ENCODE assay signal across 8 cellular contexts in the genomic region with DNA sequence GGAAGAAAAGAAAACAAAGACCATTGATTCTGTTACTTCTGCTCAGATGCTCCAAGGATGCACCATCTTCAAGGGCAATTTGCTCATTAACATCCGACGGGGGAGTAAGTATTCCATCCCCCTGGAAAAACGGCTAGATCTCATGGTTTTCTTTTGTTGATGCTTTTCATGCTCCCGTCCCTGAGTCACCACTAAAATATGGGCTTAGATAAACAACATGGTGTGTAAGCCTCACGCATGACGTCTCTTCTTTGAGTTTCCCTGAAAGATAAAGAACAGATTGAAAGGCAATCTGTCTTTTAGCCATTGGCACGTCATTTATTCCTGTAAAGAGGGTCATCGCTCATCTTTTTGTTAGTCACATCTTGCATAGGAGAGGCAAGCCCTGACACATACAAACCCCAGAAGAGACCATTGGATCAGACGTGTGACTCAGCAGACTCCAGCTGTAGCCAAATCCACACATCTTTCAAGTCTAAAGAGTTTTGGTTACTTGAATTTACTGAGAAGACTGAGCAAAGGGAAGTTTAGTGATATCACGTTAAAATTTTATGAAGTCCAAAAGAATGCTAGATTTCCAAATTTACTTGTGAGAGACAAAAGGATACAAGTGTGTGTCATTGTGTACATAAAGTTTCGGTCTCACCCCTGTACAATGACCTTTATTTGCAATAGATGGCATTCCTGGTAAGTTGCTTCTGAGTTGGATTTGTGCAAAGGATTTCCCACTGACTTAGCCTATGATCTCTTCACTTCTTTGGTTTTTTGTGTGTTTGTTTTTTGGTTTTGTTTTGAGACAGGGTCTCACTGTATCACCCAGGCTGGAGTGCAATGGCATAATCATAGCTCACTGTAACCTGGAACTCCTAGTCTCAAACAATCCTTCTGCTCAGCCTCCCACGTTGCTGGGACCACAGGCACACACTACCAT.
DNase-seq lines count a peak whose midpoint lies in the region; ATAC-seq and TF ChIP-seq lines count a peak whose summit lies in the region.

No MANE protein-coding gene starts in this region.

- peak overlapping the region; percentile 35 for H3K27ac Mint-ChIP-seq in WTC11
- H3K27ac Mint-ChIP-seq in activated CD8-positive, alpha-beta T cell treated with anti-CD3 and anti-CD28 coated beads, Interleukin-2, amount 10 ng/mL, durations not matched to agents 7 days and 5 days = no peak overlapping the region

- ATAC-seq in WTC11 (no peak), left ventricle myocardium superior (peak; percentile 81), GM18868 (IDR thresholded peaks at IDR 0.05; ENCODE audit: unreplicated experiment) (no peak)
- ATAC-seq in activated CD8-positive, alpha-beta T cell treated with anti-CD3 and anti-CD28 coated beads, Interleukin-2, amount 10 ng/mL, durations not matched to agents 7 days and 5 days = no peak

- H3K4me1 Mint-ChIP-seq in WTC11 = peaks cover 32% of the 10 kb centered on the region
- no peaks in the 10 kb centered on the region for H3K4me1 Mint-ChIP-seq in activated CD8-positive, alpha-beta T cell treated with anti-CD3 and anti-CD28 coated beads, Interleukin-2, amount 10 ng/mL, durations not matched to agents 7 days and 5 days (ENCODE audit: low read depth)

- H3K36me3 ChIP-seq in suprapubic skin = peaks cover 4% of the 10 kb centered on the region
- H3K36me3 ChIP-seq in testis (ENCODE audit: low read depth, missing control alignments) = no peaks in the 10 kb centered on the region

- peaks cover 25% of the 10 kb centered on the region for H3K36me3 Mint-ChIP-seq in WTC11
- H3K36me3 Mint-ChIP-seq in activated CD8-positive, alpha-beta T cell treated with anti-CD3 and anti-CD28 coated beads, Interleukin-2, amount 10 ng/mL, durations not matched to agents 7 days and 5 days (ENCODE audit: low read depth) = peaks cover 3% of the 10 kb centered on the region

- H3K9me3 ChIP-seq in suprapubic skin (no peaks in the 10 kb centered on the region), testis (no peaks in the 10 kb centered on the region)

- CTCF ChIA-PET in WTC11 (lab: Charles Lee) = no interaction called here
- CTCF ChIA-PET in activated CD8-positive, alpha-beta T cell treated with anti-CD3 and anti-CD28 coated beads, Interleukin-2, amount 10 ng/mL, durations not matched to agents 7 days and 5 days (lab: Charles Lee) = interaction anchor here (1.0 to 2.8 kb wide), 3 partner anchors 16 to 180 kb away, joined by 3 to 12 read pairs (median 5); no protein-coding TSS in a partner anchor

- H3K27me3 ChIP-seq in suprapubic skin (no peaks in the 10 kb centered on the region), testis (no peaks in the 10 kb centered on the region)

- H3K27ac ChIP-seq in suprapubic skin (peak overlapping the region; percentile 33), testis (no peak overlapping the region)

- POLR2A ChIA-PET in WTC11 (lab: Charles Lee) = no interaction called here
- POLR2A ChIA-PET in activated CD8-positive, alpha-beta T cell treated with anti-CD3 and anti-CD28 coated beads, Interleukin-2, amount 10 ng/mL, durations not matched to agents 7 days and 5 days (lab: Charles Lee) = no interaction called here

- H3K4me3 Mint-ChIP-seq in WTC11 = no peak overlapping the region
- H3K4me3 Mint-ChIP-seq in activated CD8-positive, alpha-beta T cell treated with anti-CD3 and anti-CD28 coated beads, Interleukin-2, amount 10 ng/mL, durations not matched to agents 7 days and 5 days = no peak overlapping the region

- TF ChIP-seq CTCF in WTC11 (IDR thresholded peaks at IDR 0.05) = no peak
- TF ChIP-seq CTCF in suprapubic skin (IDR thresholded peaks at IDR 0.05) = no peak
- TF ChIP-seq CTCF in testis (IDR thresholded peaks at IDR 0.05) = no peak

- H3K4me1 ChIP-seq in suprapubic skin (peaks cover 50% of the 10 kb centered on the region), testis (peaks cover 9% of the 10 kb centered on the region)

- no peak for TF ChIP-seq EP300 in suprapubic skin (IDR thresholded peaks at IDR 0.05)

- DNase-seq in HK-2 (ENCODE audit: unreplicated experiment) (peak; percentile 35), WTC11 (ENCODE audit: low spot score) (no peak), left ventricle myocardium superior (no peak), suprapubic skin (ENCODE audit: low spot score in 2 of 2) (no peak), GM19238 (ENCODE audit: insufficient read length, low spot score) (no peak), testis (no peak)
- no peak for DNase-seq in activated CD8-positive, alpha-beta T cell treated with anti-CD3 and anti-CD28 coated beads, Interleukin-2, amount 10 ng/mL, durations not matched to agents 7 days and 5 days

- H3K27me3 Mint-ChIP-seq in WTC11 (ENCODE audit: low read depth) = no peaks in the 10 kb centered on the region
- H3K27me3 Mint-ChIP-seq in activated CD8-positive, alpha-beta T cell treated with anti-CD3 and anti-CD28 coated beads, Interleukin-2, amount 10 ng/mL, durations not matched to agents 7 days and 5 days (ENCODE audit: low read depth) = no peaks in the 10 kb centered on the region

- WGBS in suprapubic skin = 48% methylated on average over 12 of the region's 12 CpGs
- WGBS in testis, 2 donors = 53 to 70% methylated on average over 12 of the region's 12 CpGs

- intact Hi-C loops in left ventricle myocardium superior (cut with micrococcal nuclease) = no loop called here
- intact Hi-C loops in testis (cut with DNase I; ENCODE audit: low total_unique reads) = no loop called here

- H3K4me3 ChIP-seq in suprapubic skin (no peak overlapping the region), testis (no peak overlapping the region)

- H3K9me3 Mint-ChIP-seq in WTC11 = no peaks in the 10 kb centered on the region
- H3K9me3 Mint-ChIP-seq in activated CD8-positive, alpha-beta T cell treated with anti-CD3 and anti-CD28 coated beads, Interleukin-2, amount 10 ng/mL, durations not matched to agents 7 days and 5 days (ENCODE audit: insufficient read depth) = no peaks in the 10 kb centered on the region

- no peak for TF ChIP-seq POLR2A in suprapubic skin (IDR thresholded peaks at IDR 0.05)
- no peak for TF ChIP-seq POLR2A in testis (IDR thresholded peaks at IDR 0.05)

TF ChIP-seq in WTC11, 78 proteins besides CTCF, POLR2A, EP300 and RAD21:
- TF ChIP-seq, protein P1, sequence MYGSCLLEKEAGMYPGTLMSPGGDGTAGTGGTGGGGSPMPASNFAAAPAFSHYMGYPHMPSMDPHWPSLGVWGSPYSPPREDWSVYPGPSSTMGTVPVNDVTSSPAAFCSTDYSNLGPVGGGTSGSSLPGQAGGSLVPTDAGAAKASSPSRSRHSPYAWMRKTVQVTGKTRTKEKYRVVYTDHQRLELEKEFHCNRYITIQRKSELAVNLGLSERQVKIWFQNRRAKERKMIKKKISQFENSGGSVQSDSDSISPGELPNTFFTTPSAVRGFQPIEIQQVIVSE (CRISPR knock-in tag; IDR thresholded peaks at IDR 0.05; ENCODE audit: borderline replicate concordance) = no peak
- TF ChIP-seq HMGA2 (CRISPR knock-in tag; IDR thresholded peaks at IDR 0.05) (no peak), ATF2 (CRISPR knock-in tag; IDR thresholded peaks at IDR 0.05; ENCODE audit: borderline replicate concordance, low read depth) (no peak), KAT7 (CRISPR knock-in tag; IDR thresholded peaks at IDR 0.05; ENCODE audit: borderline replicate concordance) (no peak)
